Comparison of ENCODE assay signal across 1 cellular context in the genomic region with DNA sequence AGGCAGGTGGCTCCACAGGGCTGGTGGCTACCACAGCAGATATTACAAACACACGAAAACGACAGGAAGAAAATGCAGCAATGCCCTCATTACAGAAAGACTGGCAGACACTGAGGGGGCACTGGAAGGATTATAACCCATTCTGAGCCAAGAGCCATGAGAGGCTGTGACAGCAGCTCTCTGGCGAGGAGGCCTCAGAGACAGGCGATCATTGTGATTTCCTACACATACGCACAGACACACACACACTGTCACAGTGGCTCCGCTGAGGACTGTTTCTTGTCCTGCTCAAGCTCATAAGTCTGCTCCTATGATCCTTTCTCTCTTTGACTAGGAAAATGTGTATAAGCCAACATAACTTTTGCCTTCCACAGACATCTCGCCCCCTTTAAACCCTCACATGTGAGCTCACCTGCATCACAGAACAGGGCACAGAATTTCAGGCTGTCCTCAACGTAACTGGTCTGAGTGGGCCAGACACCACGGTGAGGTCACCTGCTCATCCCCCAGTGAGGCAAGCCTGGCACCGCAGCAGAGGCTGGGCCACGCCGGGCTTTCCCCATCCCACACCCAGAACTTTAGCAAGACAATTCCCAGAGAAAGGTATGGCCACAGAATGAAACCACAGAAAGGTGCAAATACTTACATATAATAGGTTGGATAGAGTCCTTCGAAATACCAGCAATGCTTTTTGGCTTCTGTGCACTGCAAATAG.
TF ChIP-seq lines count a peak whose summit lies in the region.

No MANE protein-coding gene starts in this region.

TF ChIP-seq in GM12878, 131 proteins besides CTCF, POLR2A, EP300 and RAD21:
- TF ChIP-seq MTA3 (IDR thresholded peaks at IDR 0.05; ENCODE audit: borderline replicate concordance, low read length), result no peak
- TF ChIP-seq, protein P1, sequence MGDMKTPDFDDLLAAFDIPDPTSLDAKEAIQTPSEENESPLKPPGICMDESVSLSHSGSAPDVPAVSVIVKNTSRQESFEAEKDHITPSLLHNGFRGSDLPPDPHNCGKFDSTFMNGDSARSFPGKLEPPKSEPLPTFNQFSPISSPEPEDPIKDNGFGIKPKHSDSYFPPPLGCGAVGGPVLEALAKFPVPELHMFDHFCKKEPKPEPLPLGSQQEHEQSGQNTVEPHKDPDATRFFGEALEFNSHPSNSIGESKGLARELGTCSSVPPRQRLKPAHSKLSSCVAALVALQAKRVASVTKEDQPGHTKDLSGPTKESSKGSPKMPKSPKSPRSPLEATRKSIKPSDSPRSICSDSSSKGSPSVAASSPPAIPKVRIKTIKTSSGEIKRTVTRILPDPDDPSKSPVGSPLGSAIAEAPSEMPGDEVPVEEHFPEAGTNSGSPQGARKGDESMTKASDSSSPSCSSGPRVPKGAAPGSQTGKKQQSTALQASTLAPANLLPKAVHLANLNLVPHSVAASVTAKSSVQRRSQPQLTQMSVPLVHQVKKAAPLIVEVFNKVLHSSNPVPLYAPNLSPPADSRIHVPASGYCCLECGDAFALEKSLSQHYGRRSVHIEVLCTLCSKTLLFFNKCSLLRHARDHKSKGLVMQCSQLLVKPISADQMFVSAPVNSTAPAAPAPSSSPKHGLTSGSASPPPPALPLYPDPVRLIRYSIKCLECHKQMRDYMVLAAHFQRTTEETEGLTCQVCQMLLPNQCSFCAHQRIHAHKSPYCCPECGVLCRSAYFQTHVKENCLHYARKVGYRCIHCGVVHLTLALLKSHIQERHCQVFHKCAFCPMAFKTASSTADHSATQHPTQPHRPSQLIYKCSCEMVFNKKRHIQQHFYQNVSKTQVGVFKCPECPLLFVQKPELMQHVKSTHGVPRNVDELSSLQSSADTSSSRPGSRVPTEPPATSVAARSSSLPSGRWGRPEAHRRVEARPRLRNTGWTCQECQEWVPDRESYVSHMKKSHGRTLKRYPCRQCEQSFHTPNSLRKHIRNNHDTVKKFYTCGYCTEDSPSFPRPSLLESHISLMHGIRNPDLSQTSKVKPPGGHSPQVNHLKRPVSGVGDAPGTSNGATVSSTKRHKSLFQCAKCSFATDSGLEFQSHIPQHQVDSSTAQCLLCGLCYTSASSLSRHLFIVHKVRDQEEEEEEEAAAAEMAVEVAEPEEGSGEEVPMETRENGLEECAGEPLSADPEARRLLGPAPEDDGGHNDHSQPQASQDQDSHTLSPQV (IDR thresholded peaks at IDR 0.05), result no peak
- no peak for TF ChIP-seq ZNF207 (IDR thresholded peaks at IDR 0.05; ENCODE audit: borderline replicate concordance)
- no peak for TF ChIP-seq TBL1XR1 (IDR thresholded peaks at IDR 0.05; ENCODE audit: low read depth, low read length)
- TF ChIP-seq NR2F1 (conservative IDR thresholded peaks at IDR 0.05), result no peak
- TF ChIP-seq SREBF1 (IDR thresholded peaks at IDR 0.05; ENCODE audit: low read length), result no peak
- TF ChIP-seq CEBPB (IDR thresholded peaks at IDR 0.05; ENCODE audit: borderline replicate concordance in 1 of 2, low read depth in 2 of 2, low read length in 2 of 2), result no peak
